Comparison of ENCODE assay signal across 15 cellular contexts in genomic region chr2:136214801-136215200, GRCh38.
"Had no signal": no experiment of that assay in that cellular context is flagged by ENCODE, and none has a peak within 500 bp of the region (broad histone marks: within the 10 kb centered on the region; RNA-seq: fewer than 3 reads in every experiment).

No MANE protein-coding gene starts in this region.

- H3K4me3 ChIP-seq: coronary artery, left ventricle myocardium inferior, ovary, sigmoid colon, tibial nerve had no signal

- H3K4me1 ChIP-seq: left ventricle myocardium inferior, sigmoid colon, tibial nerve had no signal

- H3K36me3 Mint-ChIP-seq: stimulated activated effector memory CD8-positive, alpha-beta T cell treated with anti-CD3 and anti-CD28 coated beads, Interleukin-12 subunit alpha, Interleukin-12 subunit beta, amount 100 ng/mL, for 72 hours had no signal

- ATAC-seq: stimulated activated effector memory CD8-positive, alpha-beta T cell treated with anti-CD3 and anti-CD28 coated beads, Interleukin-12 subunit alpha, Interleukin-12 subunit beta, amount 100 ng/mL, for 72 hours had no signal

- H3K36me3 ChIP-seq: brain microvascular endothelial cell, left ventricle myocardium inferior, ovary, sigmoid colon, tibial nerve had no signal

- H3K27ac ChIP-seq: brain microvascular endothelial cell, coronary artery, left ventricle myocardium inferior, ovary, sigmoid colon, tibial nerve had no signal

- H3K27me3 Mint-ChIP-seq: activated naive CD8-positive, alpha-beta T cell treated with anti-CD3 and anti-CD28 coated beads for 36 hours; central memory CD8-positive, alpha-beta T cell had no signal

- H3K27ac Mint-ChIP-seq: activated naive CD8-positive, alpha-beta T cell treated with anti-CD3 and anti-CD28 coated beads for 36 hours; activated T-helper 1 cell treated with anti-CD3 and anti-CD28 coated beads, Interleukin-12 subunit alpha, Interleukin-12 subunit beta, Interleukin-2, Interleukin-4 antibody, amounts not matched to agents 30 ng/mL and 10 ng/mL and 1 ng/mL, durations not matched to agents 14 hours and 24 hours and 36 hours; stimulated activated effector memory CD8-positive, alpha-beta T cell treated with anti-CD3 and anti-CD28 coated beads, Interleukin-12 subunit alpha, Interleukin-12 subunit beta, amount 100 ng/mL, for 72 hours had no signal

- H3K4me3 Mint-ChIP-seq: activated naive CD8-positive, alpha-beta T cell treated with anti-CD3 and anti-CD28 coated beads for 36 hours; activated T-helper 1 cell treated with anti-CD3 and anti-CD28 coated beads, Interleukin-12 subunit alpha, Interleukin-12 subunit beta, Interleukin-2, Interleukin-4 antibody, amounts not matched to agents 30 ng/mL and 10 ng/mL and 1 ng/mL, durations not matched to agents 14 hours and 24 hours and 36 hours; central memory CD8-positive, alpha-beta T cell; stimulated activated effector memory CD8-positive, alpha-beta T cell treated with anti-CD3 and anti-CD28 coated beads, Interleukin-12 subunit alpha, Interleukin-12 subunit beta, amount 100 ng/mL, for 72 hours had no signal

- H3K27me3 ChIP-seq: brain microvascular endothelial cell, ovary, sigmoid colon, tibial nerve had no signal

- DNase-seq: activated naive CD8-positive, alpha-beta T cell treated with anti-CD3 and anti-CD28 coated beads for 36 hours; brain microvascular endothelial cell; effector CD4-positive, alpha-beta T cell; foreskin fibroblast; hypothalamus; left ventricle myocardium inferior; ovary; sigmoid colon; stimulated activated CD4-positive, alpha-beta T cell treated with anti-CD3 and anti-CD28 coated beads, Interleukin-2, amount 100 ng/mL, for 24 hours; substantia nigra had no signal

- H3K9me3 ChIP-seq: left ventricle myocardium inferior, ovary, tibial nerve had no signal

- H3K9me3 Mint-ChIP-seq: central memory CD8-positive, alpha-beta T cell; stimulated activated effector memory CD8-positive, alpha-beta T cell treated with anti-CD3 and anti-CD28 coated beads, Interleukin-12 subunit alpha, Interleukin-12 subunit beta, amount 100 ng/mL, for 72 hours had no signal
